In genomic region chr14:68172664-68173063, GRCh38 we compare ENCODE assay signal across 14 cellular contexts.
A peak's percentile ranks its signal among the peaks of the same experiment; 100 is the strongest.
DNase-seq lines count a peak whose midpoint lies in the region; ATAC-seq and TF ChIP-seq lines count a peak whose summit lies in the region.
"Had no signal": no experiment of that assay in that cellular context is flagged by ENCODE, and none has a peak within 500 bp of the region (broad histone marks: within the 10 kb centered on the region; RNA-seq: fewer than 3 reads in every experiment).

No MANE protein-coding gene starts in this region.

- H3K9me3 ChIP-seq in PC-9 (ENCODE audit: insufficient read depth, low read depth): 0 out of 2 replicates have a peak, but pooled peaks cover 9% of the 10 kb centered on the region
- H3K9me3 ChIP-seq in gastroesophageal sphincter: no peaks in the 10 kb centered on the region
- H3K9me3 ChIP-seq in sigmoid colon: no peaks in the 10 kb centered on the region
- no peaks in the 10 kb centered on the region for H3K9me3 ChIP-seq in heart right ventricle
- H3K9me3 ChIP-seq: adrenal gland had no signal

- TF ChIP-seq POLR2A in gastroesophageal sphincter (IDR thresholded peaks at IDR 0.05): no peak
- TF ChIP-seq POLR2A in sigmoid colon (IDR thresholded peaks at IDR 0.05): no peak

- CTCF ChIA-PET in PC-9 (lab: Charles Lee): no interaction called here
- CTCF ChIA-PET in activated CD4-positive, alpha-beta T cell treated with anti-CD3 and anti-CD28 coated beads, Interleukin-2, amount 10 ng/mL, durations not matched to agents 7 days and 5 days (lab: Charles Lee): no interaction called here

- DNase-seq in PC-9 (peak in 1 of 2 experiments; percentile 52), sigmoid colon (no peak), heart right ventricle (no peak)
- DNase-seq in activated CD4-positive, alpha-beta T cell treated with anti-CD3 and anti-CD28 coated beads, Interleukin-2, amount 10 ng/mL, durations not matched to agents 7 days and 5 days: no peak
- no peak for DNase-seq in stimulated activated CD4-positive, alpha-beta T cell treated with anti-CD3 and anti-CD28 coated beads, Interleukin-15, amount 100 ng/mL, for 24 hours
- DNase-seq: activated CD4-positive, alpha-beta memory T cell treated with anti-CD3 and anti-CD28 coated beads for 36 hours; adrenal gland; mammary epithelial cell had no signal

- no peak overlapping the region for H2AFZ ChIP-seq in PC-9

- TF ChIP-seq CTCF in PC-9 (conservative IDR thresholded peaks at IDR 0.05): no peak
- no peak for TF ChIP-seq CTCF in gastroesophageal sphincter (IDR thresholded peaks at IDR 0.05)
- TF ChIP-seq CTCF in sigmoid colon (IDR thresholded peaks at IDR 0.05): no peak
- TF ChIP-seq CTCF in heart right ventricle (IDR thresholded peaks at IDR 0.05): no peak

- no peak overlapping the region for H3K27ac Mint-ChIP-seq in activated CD4-positive, alpha-beta T cell treated with anti-CD3 and anti-CD28 coated beads, Interleukin-2, amount 10 ng/mL, durations not matched to agents 7 days and 5 days
- H3K27ac Mint-ChIP-seq: activated CD4-positive, alpha-beta memory T cell treated with anti-CD3 and anti-CD28 coated beads for 36 hours; stimulated activated effector memory CD8-positive, alpha-beta T cell treated with anti-CD3 and anti-CD28 coated beads, Interleukin-12 subunit alpha, Interleukin-12 subunit beta, amount 100 ng/mL, for 72 hours had no signal

- H3K27ac ChIP-seq in PC-9 (peak overlapping the region; percentile 63), gastroesophageal sphincter (peak overlapping the region; percentile 58 to 66 (median 62)), sigmoid colon (peak overlapping the region; percentile 59 to 84 (median 74)), heart right ventricle (no peak overlapping the region)
- H3K27ac ChIP-seq: adrenal gland had no signal

- intact Hi-C loops in PC-9 (cut with micrococcal nuclease; ENCODE audit: unreplicated experiment): no loop called here
- intact Hi-C loops in sigmoid colon (cut with DNase I): no loop called here
- intact Hi-C loops in heart right ventricle (cut with DNase I): no loop called here

- no peaks in the 10 kb centered on the region for H3K9me2 ChIP-seq in PC-9 (ENCODE audit: insufficient read depth)

- no peaks in the 10 kb centered on the region for H3K27me3 ChIP-seq in PC-9 (ENCODE audit: insufficient read depth, low read depth)
- no peaks in the 10 kb centered on the region for H3K27me3 ChIP-seq in gastroesophageal sphincter
- no peaks in the 10 kb centered on the region for H3K27me3 ChIP-seq in sigmoid colon
- H3K27me3 ChIP-seq in heart right ventricle: no peaks in the 10 kb centered on the region
- H3K27me3 ChIP-seq: adrenal gland had no signal

- H3K9me3 Mint-ChIP-seq in activated CD4-positive, alpha-beta T cell treated with anti-CD3 and anti-CD28 coated beads, Interleukin-2, amount 10 ng/mL, durations not matched to agents 7 days and 5 days: no peaks in the 10 kb centered on the region
- H3K9me3 Mint-ChIP-seq: activated CD4-positive, alpha-beta memory T cell treated with anti-CD3 and anti-CD28 coated beads for 36 hours; stimulated activated effector memory CD8-positive, alpha-beta T cell treated with anti-CD3 and anti-CD28 coated beads, Interleukin-12 subunit alpha, Interleukin-12 subunit beta, amount 100 ng/mL, for 72 hours had no signal

- TF ChIP-seq EP300 in gastroesophageal sphincter (IDR thresholded peaks at IDR 0.05) (no peak), sigmoid colon (IDR thresholded peaks at IDR 0.05) (no peak)

- no peak overlapping the region for H3K4me3 ChIP-seq in PC-9
- no peak overlapping the region for H3K4me3 ChIP-seq in gastroesophageal sphincter
- H3K4me3 ChIP-seq in sigmoid colon: no peak overlapping the region
- H3K4me3 ChIP-seq in heart right ventricle: no peak overlapping the region
- H3K4me3 ChIP-seq: adrenal gland, SK-N-MC, skin epidermis had no signal

- peaks cover 34% of the 10 kb centered on the region for H3K4me1 ChIP-seq in PC-9 (replicated peaks; ENCODE audit: insufficient read depth)
- H3K4me1 ChIP-seq in gastroesophageal sphincter: peaks cover 3 to 83% (median 9%) of the 10 kb centered on the region in 3 donors
- peaks cover 0 to 96% (median 69%) of the 10 kb centered on the region in 4 donors for H3K4me1 ChIP-seq in sigmoid colon
- no peaks in the 10 kb centered on the region for H3K4me1 ChIP-seq in heart right ventricle

- peak; percentile 78 for ATAC-seq in GM21423 (IDR thresholded peaks at IDR 0.05; ENCODE audit: unreplicated experiment)
- no peak for ATAC-seq in gastroesophageal sphincter
- no peak for ATAC-seq in heart right ventricle
- no peak for ATAC-seq in GM21529 (IDR thresholded peaks at IDR 0.05; ENCODE audit: unreplicated experiment)
- ATAC-seq: stimulated activated effector memory CD8-positive, alpha-beta T cell treated with anti-CD3 and anti-CD28 coated beads, Interleukin-12 subunit alpha, Interleukin-12 subunit beta, amount 100 ng/mL, for 72 hours had no signal

- H3K36me3 ChIP-seq in PC-9 (ENCODE audit: low read depth) (no peaks in the 10 kb centered on the region), gastroesophageal sphincter (no peaks in the 10 kb centered on the region), sigmoid colon (no peaks in the 10 kb centered on the region), heart right ventricle (no peaks in the 10 kb centered on the region)
- H3K36me3 ChIP-seq: adrenal gland had no signal

- no peaks in the 10 kb centered on the region for H3K79me2 ChIP-seq in PC-9 (ENCODE audit: low read depth)

- H3K36me3 Mint-ChIP-seq in activated CD4-positive, alpha-beta T cell treated with anti-CD3 and anti-CD28 coated beads, Interleukin-2, amount 10 ng/mL, durations not matched to agents 7 days and 5 days (ENCODE audit: low read depth): no peaks in the 10 kb centered on the region
- H3K36me3 Mint-ChIP-seq: activated CD4-positive, alpha-beta memory T cell treated with anti-CD3 and anti-CD28 coated beads for 36 hours; stimulated activated effector memory CD8-positive, alpha-beta T cell treated with anti-CD3 and anti-CD28 coated beads, Interleukin-12 subunit alpha, Interleukin-12 subunit beta, amount 100 ng/mL, for 72 hours had no signal

- WGBS in gastroesophageal sphincter (ENCODE audit: low coverage in 1 of 2), 2 donors: 20 to 44% methylated on average over 1 of the region's 1 CpG
- WGBS in sigmoid colon, 2 donors: 15 to 65% methylated on average over 1 of the region's 1 CpG
- WGBS in heart right ventricle, 2 donors: 99 to 100% methylated on average over 1 of the region's 1 CpG

- no peaks in the 10 kb centered on the region for H3K27me3 Mint-ChIP-seq in activated CD4-positive, alpha-beta T cell treated with anti-CD3 and anti-CD28 coated beads, Interleukin-2, amount 10 ng/mL, durations not matched to agents 7 days and 5 days
- H3K27me3 Mint-ChIP-seq: activated CD4-positive, alpha-beta memory T cell treated with anti-CD3 and anti-CD28 coated beads for 36 hours had no signal

- H3K4me3 Mint-ChIP-seq in activated CD4-positive, alpha-beta T cell treated with anti-CD3 and anti-CD28 coated beads, Interleukin-2, amount 10 ng/mL, durations not matched to agents 7 days and 5 days: no peak overlapping the region
- H3K4me3 Mint-ChIP-seq: activated CD4-positive, alpha-beta memory T cell treated with anti-CD3 and anti-CD28 coated beads for 36 hours; stimulated activated effector memory CD8-positive, alpha-beta T cell treated with anti-CD3 and anti-CD28 coated beads, Interleukin-12 subunit alpha, Interleukin-12 subunit beta, amount 100 ng/mL, for 72 hours had no signal

- POLR2A ChIA-PET in PC-9 (lab: Charles Lee; ENCODE audit: unreplicated experiment): no interaction called here
- POLR2A ChIA-PET in activated CD4-positive, alpha-beta T cell treated with anti-CD3 and anti-CD28 coated beads, Interleukin-2, amount 10 ng/mL, durations not matched to agents 7 days and 5 days (lab: Charles Lee): no interaction called here

- no peaks in the 10 kb centered on the region for H4K20me1 ChIP-seq in PC-9 (ENCODE audit: insufficient read depth)

- peak overlapping the region; percentile 48; the same call in 1 of the 2 replicates for H3K4me2 ChIP-seq in PC-9

- peaks cover 19% of the 10 kb centered on the region; the same call in 1 of the 2 replicates for H3F3A ChIP-seq in PC-9 (ENCODE audit: insufficient read depth, low read depth)

- H3K4me1 Mint-ChIP-seq in activated CD4-positive, alpha-beta T cell treated with anti-CD3 and anti-CD28 coated beads, Interleukin-2, amount 10 ng/mL, durations not matched to agents 7 days and 5 days: no peaks in the 10 kb centered on the region
- H3K4me1 Mint-ChIP-seq: stimulated activated effector memory CD8-positive, alpha-beta T cell treated with anti-CD3 and anti-CD28 coated beads, Interleukin-12 subunit alpha, Interleukin-12 subunit beta, amount 100 ng/mL, for 72 hours had no signal

- no TSS peak for BruUV-seq in PC-9 (replicated peaks; lab: Mats Ljungman, UMichigan)

Comparison
In these comparisons a context has a peak if more than half of its experiments do, and no peak if none do; other contexts are left out.
1. H3K27ac ChIP-seq: peak in PC-9 (single experiment), gastroesophageal sphincter (4 of 4) and sigmoid colon (4 of 4); none in heart right ventricle (0 of 10).